8 cellular contexts compared by ENCODE assay signal in genomic region chr1:21290546-21290944, GRCh38. TPM values are rescaled to one million over a fixed set of nuclear protein-coding genes. Genes with fewer than 3 reads are reported as not detected.
DNase-seq lines count a peak whose midpoint lies in the region; ATAC-seq and TF ChIP-seq lines count a peak whose summit lies in the region.

No MANE protein-coding gene starts in this region.

- peaks cover 55% of the 10 kb centered on the region for H3K4me1 Mint-ChIP-seq in chondrocyte (ENCODE audit: low read depth)
- H3K4me1 Mint-ChIP-seq in nephron progenitor cell = peaks cover 37% of the 10 kb centered on the region

- H3K27ac Mint-ChIP-seq in chondrocyte (ENCODE audit: unreplicated experiment) = peak overlapping the region; percentile 77
- peak overlapping the region; percentile 22 for H3K27ac Mint-ChIP-seq in nephron progenitor cell

- no peak for TF ChIP-seq CTCF in chondrocyte (IDR thresholded peaks at IDR 0.05)
- no peak for TF ChIP-seq CTCF in nephron progenitor cell (IDR thresholded peaks at IDR 0.05)

- no peaks in the 10 kb centered on the region for H3K36me3 Mint-ChIP-seq in chondrocyte (ENCODE audit: low read depth)
- no peaks in the 10 kb centered on the region for H3K36me3 Mint-ChIP-seq in nephron progenitor cell (ENCODE audit: low read depth)

- ATAC-seq in HG02763 (IDR thresholded peaks at IDR 0.05; ENCODE audit: unreplicated experiment) (no peak), HG03457 (IDR thresholded peaks at IDR 0.05; ENCODE audit: unreplicated experiment) (no peak)

- H3K9me3 Mint-ChIP-seq in chondrocyte (ENCODE audit: low read depth) (no peaks in the 10 kb centered on the region), nephron progenitor cell (no peaks in the 10 kb centered on the region)

- peak overlapping the region; percentile 49; the same call in 1 of the 2 replicates for H3K4me3 ChIP-seq in GM08714 (ENCODE audit: low read length)

- H3K4me3 Mint-ChIP-seq in chondrocyte (ENCODE audit: unreplicated experiment) (peak overlapping the region; percentile 71), nephron progenitor cell (peak overlapping the region; percentile 84)

- no peaks in the 10 kb centered on the region for H3K27me3 Mint-ChIP-seq in chondrocyte (ENCODE audit: low read depth)
- peaks cover 11% of the 10 kb centered on the region for H3K27me3 Mint-ChIP-seq in nephron progenitor cell (ENCODE audit: low read depth, poor library complexity)

- DNase-seq in NAMALWA (ENCODE audit: low spot score) (peak; percentile 46), chondrocyte (ENCODE audit: low spot score) (no peak), nephron progenitor cell (no peak), NCI-H1092 treated with DMSO at 0.1 percent for 48 hours (lab: John Stamatoyannopoulos, UW) (no peak), NCI-H1436 treated with DMSO at 0.1 percent for 48 hours (lab: John Stamatoyannopoulos, UW) (no peak)

RNA-seq across cellular contexts. Expression of gene ECE1, which starts 0.3 kb away (rescaled TPM):
- 83.7 to 99.2 TPM (median 98.5 TPM) in 3 replicates for total RNA-seq in chondrocyte
